In the genomic region with DNA sequence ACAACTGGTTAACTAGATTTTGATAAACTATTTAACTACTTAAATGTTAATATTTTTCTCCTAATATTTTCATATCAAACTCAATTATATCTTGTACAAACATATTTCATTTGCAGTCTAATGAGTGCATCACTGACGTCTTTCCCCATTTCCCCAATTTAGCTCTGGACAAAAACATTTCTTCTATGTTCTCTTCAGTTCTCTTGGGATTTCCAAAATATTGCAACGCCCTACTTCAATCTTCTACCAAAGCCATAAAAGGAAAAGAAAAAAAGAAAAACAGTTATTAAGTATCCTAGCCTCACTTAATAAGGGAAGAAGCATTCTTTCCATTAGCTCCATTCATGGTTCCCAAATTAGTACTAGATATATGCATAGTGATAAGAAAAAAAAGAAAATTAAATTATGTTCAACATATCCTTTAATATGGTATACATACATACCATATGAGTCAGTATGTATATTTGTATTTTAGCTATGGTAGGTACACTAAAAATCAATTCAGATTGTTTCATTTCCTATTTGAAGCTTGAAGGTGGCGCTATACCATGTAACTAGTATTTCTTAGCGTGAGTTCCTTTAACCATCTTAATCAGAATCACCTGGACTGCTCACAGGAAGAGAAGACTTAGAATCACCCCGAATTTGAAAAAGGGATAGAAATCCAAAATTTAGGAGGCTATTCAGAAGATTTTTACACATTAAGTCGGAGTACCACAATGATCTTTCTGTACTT, we compare ENCODE assay signal across 1 cellular context.
TF ChIP-seq lines count a peak whose summit lies in the region.

No MANE protein-coding gene starts in this region.

TF ChIP-seq in H1, 55 proteins besides CTCF, POLR2A, EP300 and RAD21:
- TF ChIP-seq KDM1A (IDR thresholded peaks at IDR 0.05; ENCODE audit: borderline replicate concordance, low read length) = no peak
- TF ChIP-seq TBP (IDR thresholded peaks at IDR 0.05; ENCODE audit: low read depth, low read length) = no peak
- TF ChIP-seq TCF12 (IDR thresholded peaks at IDR 0.05; ENCODE audit: low read depth, low read length) = no peak
- TF ChIP-seq HDAC6 (IDR thresholded peaks at IDR 0.05; ENCODE audit: low read depth, low read length) = no peak
- TF ChIP-seq CBX8 (IDR thresholded peaks at IDR 0.05; ENCODE audit: borderline replicate concordance, low read depth, low read length) = no peak
- TF ChIP-seq ZNF274 (IDR thresholded peaks at IDR 0.05; ENCODE audit: borderline replicate concordance, extremely low read depth, low read length) = no peak
- no peak for TF ChIP-seq TAF7 (optimal IDR thresholded peaks at IDR 0.05; ENCODE audit: borderline replicate concordance, low read depth, low read length)
- TF ChIP-seq, protein P1, sequence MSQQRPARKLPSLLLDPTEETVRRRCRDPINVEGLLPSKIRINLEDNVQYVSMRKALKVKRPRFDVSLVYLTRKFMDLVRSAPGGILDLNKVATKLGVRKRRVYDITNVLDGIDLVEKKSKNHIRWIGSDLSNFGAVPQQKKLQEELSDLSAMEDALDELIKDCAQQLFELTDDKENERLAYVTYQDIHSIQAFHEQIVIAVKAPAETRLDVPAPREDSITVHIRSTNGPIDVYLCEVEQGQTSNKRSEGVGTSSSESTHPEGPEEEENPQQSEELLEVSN (IDR thresholded peaks at IDR 0.05) = no peak
- no peak for TF ChIP-seq CEBPB (IDR thresholded peaks at IDR 0.05; ENCODE audit: low read depth, low read length)
- TF ChIP-seq CBX5 (IDR thresholded peaks at IDR 0.05; ENCODE audit: low read depth, low read length) = no peak
- TF ChIP-seq NRF1 (IDR thresholded peaks at IDR 0.05; ENCODE audit: low read depth, low read length) = no peak
- no peak for TF ChIP-seq HDAC2 (IDR thresholded peaks at IDR 0.05; ENCODE audit: borderline replicate concordance in 1 of 2, low read depth in 2 of 2, low read length in 2 of 2)
- TF ChIP-seq SUZ12 (IDR thresholded peaks at IDR 0.05; ENCODE audit: low read length) = no peak
- no peak for TF ChIP-seq POU5F1 (IDR thresholded peaks at IDR 0.05; ENCODE audit: low read depth, low read length)
- no peak for TF ChIP-seq JUN (IDR thresholded peaks at IDR 0.05; ENCODE audit: low read depth, low read length)
- no peak for TF ChIP-seq TAF1 (IDR thresholded peaks at IDR 0.05; ENCODE audit: low read depth, low read length)
- TF ChIP-seq CREB1 (IDR thresholded peaks at IDR 0.05) = no peak
- no peak for TF ChIP-seq SRF (IDR thresholded peaks at IDR 0.05; ENCODE audit: low read depth, low read length)
